Comparison of ENCODE assay signal across 17 cellular contexts in the genomic region with DNA sequence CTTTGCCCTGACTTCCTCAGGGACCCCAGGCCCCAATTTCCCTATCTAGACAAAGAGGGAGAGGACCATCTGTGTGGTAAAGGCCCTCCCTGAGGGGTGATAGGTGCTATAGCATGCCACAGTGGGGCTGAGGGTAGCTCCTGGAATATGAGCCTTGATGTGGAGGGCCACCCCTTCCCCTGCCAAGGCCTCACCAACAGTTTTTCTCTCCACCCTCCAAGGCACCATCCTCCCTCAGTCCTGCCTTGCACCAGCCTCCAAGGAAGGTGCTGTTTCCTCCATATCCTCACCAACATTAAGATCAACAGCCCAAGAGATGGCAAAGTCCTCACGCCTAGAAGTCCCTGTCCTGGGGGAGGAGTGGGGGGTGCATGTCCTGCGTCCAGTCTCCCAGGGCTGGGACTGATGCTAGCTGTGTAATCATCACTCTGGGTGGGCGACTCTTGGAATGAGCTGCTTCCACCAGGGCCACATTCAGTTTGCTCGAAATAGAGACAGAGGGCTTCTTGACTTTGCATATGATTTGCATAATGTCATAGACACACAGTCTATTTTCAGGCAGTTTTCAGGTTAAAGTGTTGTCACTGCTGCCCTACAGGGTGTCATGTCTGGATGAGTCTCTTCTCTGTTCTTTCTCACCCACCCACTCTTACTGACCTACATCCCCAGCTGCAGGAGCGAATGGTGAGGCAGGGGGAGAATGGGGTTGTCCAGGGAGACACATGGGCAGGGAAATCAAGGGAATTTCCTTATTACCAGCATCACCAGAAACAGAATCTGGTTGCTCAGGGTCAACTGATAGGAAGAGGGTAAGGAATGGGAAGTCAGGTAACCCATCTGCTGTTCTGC. TPM values are rescaled to one million over a fixed set of nuclear protein-coding genes. Genes with fewer than 3 reads are reported as not detected.
DNase-seq lines count a peak whose midpoint lies in the region; ATAC-seq and TF ChIP-seq lines count a peak whose summit lies in the region.
"Had no signal": no experiment of that assay in that cellular context is flagged by ENCODE, and none has a peak within 500 bp of the region (broad histone marks: within the 10 kb centered on the region; RNA-seq: fewer than 3 reads in every experiment).

No MANE protein-coding gene starts in this region.

- TF ChIP-seq POLR2A in prostate gland (IDR thresholded peaks at IDR 0.05), result no peak

- H3K4me1 Mint-ChIP-seq in naive B cell, result peaks cover 31 to 34% (median 32%) of the 10 kb centered on the region in 3 donors

- no peaks in the 10 kb centered on the region for H3K9me2 ChIP-seq in Karpas-422 (replicated peaks; ENCODE audit: insufficient read depth, low read length)

- intact Hi-C loops in prostate gland (cut with DNase I), result no loop called here

- H3K4me1 ChIP-seq in Karpas-422 (ENCODE audit: low read length) (peaks cover 19% of the 10 kb centered on the region), prostate gland (replicated peaks) (no peaks in the 10 kb centered on the region)

- H3K9me3 ChIP-seq in Karpas-422 (ENCODE audit: low read length), result no peaks in the 10 kb centered on the region
- H3K9me3 ChIP-seq in prostate gland, result no peaks in the 10 kb centered on the region

- H3K27me3 Mint-ChIP-seq in naive B cell, result peaks cover 0 to 9% (median 5%) of the 10 kb centered on the region in 3 donors

- H3K9me3 Mint-ChIP-seq in naive B cell, result no peaks in the 10 kb centered on the region

- H3K36me3 ChIP-seq in Karpas-422 (ENCODE audit: insufficient read depth, low read length) (no peaks in the 10 kb centered on the region), prostate gland (no peaks in the 10 kb centered on the region)

- no peak overlapping the region; the same call in 1 of the 2 replicates for H3K4me3 ChIP-seq in Karpas-422 (ENCODE audit: low read length)
- H3K4me3 ChIP-seq in prostate gland, result no peak overlapping the region

- peak overlapping the region; percentile 14 for H3K4me2 ChIP-seq in Karpas-422 (ENCODE audit: low read depth, low read length, poor library complexity, severe bottlenecking)

- peak overlapping the region in 1 of 6 donors; percentile 49 for H3K27ac Mint-ChIP-seq in naive B cell
- H3K27ac Mint-ChIP-seq: progenitor cell of endocrine pancreas had no signal

- H3K27ac ChIP-seq in Karpas-422 (ENCODE audit: low read length) (no peak overlapping the region), prostate gland (no peak overlapping the region)

- no peak overlapping the region for H3K9ac ChIP-seq in Karpas-422 (ENCODE audit: low read length)

- DNase-seq in GM10248 (ENCODE audit: extremely low spot score), result peak; percentile 53
- no peak for DNase-seq in Karpas-422
- no peak for DNase-seq in naive B cell
- DNase-seq in NCI-H524 treated with DMSO at 0.1 percent for 48 hours (lab: John Stamatoyannopoulos, UW), result no peak
- no peak for DNase-seq in prostate gland (ENCODE audit: low spot score)
- DNase-seq in DMS 273 (lab: John Stamatoyannopoulos, UW; ENCODE audit: unreplicated experiment), result no peak
- DNase-seq in stimulated activated CD4-positive, alpha-beta T cell treated with anti-CD3 and anti-CD28 coated beads, Interleukin-2, amount 100 ng/mL, for 24 hours, result no peak
- DNase-seq: activated naive CD4-positive, alpha-beta T cell treated with anti-CD3 and anti-CD28 coated beads, Interleukin-2, amount 50 U/mL, for 16 hours; cerebellar nuclear complex; NCI-H2171 treated with DMSO at 0.1 percent for 48 hours; PC-3; stimulated activated naive CD8-positive, alpha-beta T cell treated with anti-CD3 and anti-CD28 coated beads, Interleukin-15, Interleukin-2, amounts not matched to agents 100 U/mL and 50 U/mL, for 24 hours; T-helper 2 cell had no signal

- no peak overlapping the region for H2AFZ ChIP-seq in Karpas-422 (ENCODE audit: low read length)

- H3K36me3 Mint-ChIP-seq in naive B cell, result no peaks in the 10 kb centered on the region

- CTCF ChIA-PET in GM10248 (lab: Yijun Ruan, JAX), result interaction anchor here (1.0 to 4.1 kb wide), 7 partner anchors 11 to 132 kb away, joined by 3 to 42 read pairs (median 4); no protein-coding TSS in a partner anchor

- no peaks in the 10 kb centered on the region for H3K27me3 ChIP-seq in Karpas-422 (ENCODE audit: low read length)
- no peaks in the 10 kb centered on the region for H3K27me3 ChIP-seq in prostate gland (replicated peaks; ENCODE audit: insufficient read depth)

- H3K79me2 ChIP-seq in Karpas-422 (ENCODE audit: low read length), result no peaks in the 10 kb centered on the region

- H3K4me3 Mint-ChIP-seq in naive B cell, result peak overlapping the region in 3 of 8 donors; percentile 11 to 71 (median 29)

- no peaks in the 10 kb centered on the region for H4K20me1 ChIP-seq in Karpas-422 (ENCODE audit: insufficient read depth, low read depth, low read length)

- TF ChIP-seq CTCF in GM10248 (IDR thresholded peaks at IDR 0.05; ENCODE audit: control extremely low read depth, extremely low read depth, low read depth, missing control alignments) (no peak), prostate gland (IDR thresholded peaks at IDR 0.05) (no peak)

- ATAC-seq in GM19351 (IDR thresholded peaks at IDR 0.05; ENCODE audit: unreplicated experiment) (peak; percentile 76), naive B cell (ENCODE audit: low read depth in 2 of 2) (peak; percentile 24 to 31)
- ATAC-seq: PC-3; stimulated activated naive CD8-positive, alpha-beta T cell treated with anti-CD3 and anti-CD28 coated beads, Interleukin-15, Interleukin-2, amounts not matched to agents 100 U/mL and 50 U/mL, for 24 hours had no signal

- POLR2A ChIA-PET in GM10248 (lab: Yijun Ruan, JAX), result no interaction called here

- 90% methylated on average over 4 of the region's 5 CpGs for WGBS in prostate gland

RNA-seq across cellular contexts. Expression of a gene that starts 17.5 kb away (rescaled TPM):
- total RNA-seq in Karpas-422 (2014; rRNA removed; shearing (Covaris generic); ENCODE audit: low replicate concordance), result not detected in 2 replicates
- not detected for polyA plus RNA-seq in naive B cell (ENCODE audit: low read depth in 6 of 6)
- total RNA-seq in prostate gland, result 10 to 100 TPM; 31.1 to 34.8 TPM
- total RNA-seq: PC-3, progenitor cell of endocrine pancreas had no signal

RNA-seq across cellular contexts. Expression of a gene that starts 26.7 kb away (rescaled TPM):
- total RNA-seq in Karpas-422 (2014; rRNA removed; shearing (Covaris generic); ENCODE audit: low replicate concordance), result 2.4 and 3.9 TPM in 2 replicates
- 1 to 10 TPM in 1 of 6 donors, under 1 TPM in 4, not detected in 1; 0.43 to 1.1 (median 0.51) TPM for polyA plus RNA-seq in naive B cell (ENCODE audit: low read depth in 6 of 6)
- 10 to 100 TPM; 39.6 to 43.3 TPM for total RNA-seq in prostate gland

RNA-seq across cellular contexts. Expression of a gene that starts 36.9 kb away (rescaled TPM):
- total RNA-seq in Karpas-422 (2014; rRNA removed; shearing (Covaris generic); ENCODE audit: low replicate concordance), result not detected in 2 replicates
- not detected for polyA plus RNA-seq in naive B cell (ENCODE audit: low read depth in 6 of 6)
- not detected for total RNA-seq in prostate gland
- total RNA-seq: PC-3 had no signal
- polyA plus RNA-seq: BJ, esophagus had no signal

Comparison
In these comparisons a context has a peak if more than half of its experiments do, and no peak if none do; other contexts are left out.
1. RNA of a gene that starts 17.5 kb away (total RNA-seq): 31.1 to 34.8 TPM in prostate gland; not detected in Karpas-422; every median in the first group is over 10 times any median in the second.